In the genomic region with DNA sequence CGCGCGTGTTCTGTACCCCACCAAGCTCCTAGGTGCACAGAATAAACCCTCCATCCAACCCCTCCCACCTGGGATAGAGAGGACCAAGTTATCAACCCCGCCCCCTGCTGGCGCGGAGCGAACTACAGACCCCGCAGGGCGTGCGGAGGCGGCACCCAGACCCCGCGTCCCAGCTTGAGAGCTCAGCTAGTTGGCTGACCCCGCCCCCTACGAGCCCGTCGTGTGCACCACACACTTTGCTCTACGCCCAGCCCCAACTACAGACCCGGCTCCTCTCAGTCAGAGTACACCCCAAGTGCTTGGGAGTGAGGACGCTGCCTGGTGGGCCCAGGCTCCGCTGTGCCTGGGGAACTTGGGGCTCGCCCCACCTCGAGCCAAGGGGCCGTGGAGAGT, we compare ENCODE assay signal across 7 cellular contexts. TPM values are rescaled to one million over a fixed set of nuclear protein-coding genes. Genes with fewer than 3 reads are reported as not detected.
DNase-seq lines count a peak whose midpoint lies in the region; ATAC-seq and TF ChIP-seq lines count a peak whose summit lies in the region.

No MANE protein-coding gene starts in this region.

- no peaks in the 10 kb centered on the region for H3K4me1 ChIP-seq in HAP-1
- H3K4me1 ChIP-seq in cardiac muscle cell (ENCODE audit: low read depth): peaks cover 3% of the 10 kb centered on the region
- peaks cover 16 to 30% (median 27%) of the 10 kb centered on the region in 6 donors for H3K4me1 ChIP-seq in spleen

- H3K9me3 ChIP-seq in HAP-1 (no peaks in the 10 kb centered on the region), cardiac muscle cell (ENCODE audit: low read depth) (no peaks in the 10 kb centered on the region), spleen (no peaks in the 10 kb centered on the region)

- POLR2A ChIA-PET in activated CD4-positive, alpha-beta memory T cell treated with anti-CD3 and anti-CD28 coated beads, Interleukin-2, amount 10 ng/mL, durations not matched to agents 7 days and 5 days (lab: Charles Lee): no interaction called here

- 2 to 5% (median 4%) methylated on average over 12 to 24 of the region's 24 CpGs for WGBS in spleen, 5 donors

- H3K27me3 Mint-ChIP-seq in activated CD4-positive, alpha-beta memory T cell treated with anti-CD3 and anti-CD28 coated beads, Interleukin-2, amount 10 ng/mL, durations not matched to agents 7 days and 5 days: peaks cover 38% of the 10 kb centered on the region

- no peak for ATAC-seq in HG03175 (IDR thresholded peaks at IDR 0.05; ENCODE audit: unreplicated experiment)

- CTCF ChIA-PET in activated CD4-positive, alpha-beta memory T cell treated with anti-CD3 and anti-CD28 coated beads, Interleukin-2, amount 10 ng/mL, durations not matched to agents 7 days and 5 days (lab: Charles Lee): no interaction called here

- peak; percentile 24 for TF ChIP-seq CTCF in cardiac muscle cell (IDR thresholded peaks at IDR 0.05; ENCODE audit: low read depth, low read length)
- peak in 3 of 11 experiments; percentile 6 to 19 (median 12) for TF ChIP-seq CTCF in spleen (IDR thresholded peaks at IDR 0.05 in 8 of 11, conservative IDR thresholded peaks at IDR 0.05 in 3 of 11)

- H3K4me1 Mint-ChIP-seq in activated CD4-positive, alpha-beta memory T cell treated with anti-CD3 and anti-CD28 coated beads, Interleukin-2, amount 10 ng/mL, durations not matched to agents 7 days and 5 days: peaks cover 7% of the 10 kb centered on the region

- in situ Hi-C loops in HAP-1 (cut with MboI; ENCODE audit: low sequenced_read_pairs): loop anchor here (10.0 kb wide), 2 partner anchors 926 to 1036 kb away; no protein-coding TSS in a partner anchor

- peak; percentile 3 to 77 for DNase-seq in HAP-1 (ENCODE audit: low spot score in 2 of 2)
- peak; percentile 20 for DNase-seq in activated CD4-positive, alpha-beta memory T cell treated with anti-CD3 and anti-CD28 coated beads, Interleukin-2, amount 10 ng/mL, durations not matched to agents 7 days and 5 days
- DNase-seq in cardiac muscle cell (ENCODE audit: low read depth in 1 of 2, low spot score in 1 of 2): peak; percentile 4 to 85
- DNase-seq in spleen: peak; percentile 71
- no peak for DNase-seq in OCI-M1 (lab: John Stamatoyannopoulos, UW)
- DNase-seq in Ammon's horn (ENCODE audit: low spot score): no peak

- H3K4me3 Mint-ChIP-seq in activated CD4-positive, alpha-beta memory T cell treated with anti-CD3 and anti-CD28 coated beads, Interleukin-2, amount 10 ng/mL, durations not matched to agents 7 days and 5 days: no peak overlapping the region

- H3K36me3 Mint-ChIP-seq in activated CD4-positive, alpha-beta memory T cell treated with anti-CD3 and anti-CD28 coated beads, Interleukin-2, amount 10 ng/mL, durations not matched to agents 7 days and 5 days (ENCODE audit: low read depth): no peaks in the 10 kb centered on the region

- H3K27me3 ChIP-seq in HAP-1 (ENCODE audit: low read depth) (peaks cover 15% of the 10 kb centered on the region), cardiac muscle cell (peaks cover 50% of the 10 kb centered on the region), spleen (replicated peaks in 1 of 7) (peaks cover 8 to 82% (median 44%) of the 10 kb centered on the region in 7 donors)

- no peaks in the 10 kb centered on the region for H3K9me3 Mint-ChIP-seq in activated CD4-positive, alpha-beta memory T cell treated with anti-CD3 and anti-CD28 coated beads, Interleukin-2, amount 10 ng/mL, durations not matched to agents 7 days and 5 days

- H3K27ac Mint-ChIP-seq in activated CD4-positive, alpha-beta memory T cell treated with anti-CD3 and anti-CD28 coated beads, Interleukin-2, amount 10 ng/mL, durations not matched to agents 7 days and 5 days: no peak overlapping the region

- H3K36me3 ChIP-seq in HAP-1 (replicated peaks): no peaks in the 10 kb centered on the region
- H3K36me3 ChIP-seq in cardiac muscle cell: no peaks in the 10 kb centered on the region
- no peaks in the 10 kb centered on the region for H3K36me3 ChIP-seq in spleen

- intact Hi-C loops in spleen (cut with DNase I; ENCODE audit: low total_unique reads): loop anchor here (10.0 kb wide), 2 partner anchors 536 to 1046 kb away; no protein-coding TSS in a partner anchor

- H3K4me3 ChIP-seq in HAP-1 (no peak overlapping the region), cardiac muscle cell (peak overlapping the region; percentile 33), spleen (peak overlapping the region in 2 of 8 donors; percentile 22 to 64)

- no peak for TF ChIP-seq POLR2A in spleen (IDR thresholded peaks at IDR 0.05)

- H3K27ac ChIP-seq in cardiac muscle cell (no peak overlapping the region), spleen (no peak overlapping the region)

RNA-seq across cellular contexts. Expression of gene GRIN2A, which starts 1.5 kb away (rescaled TPM):
- not detected for total RNA-seq in activated CD4-positive, alpha-beta memory T cell treated with anti-CD3 and anti-CD28 coated beads, Interleukin-2, amount 10 ng/mL, durations not matched to agents 7 days and 5 days
- total RNA-seq in cardiac muscle cell (1.7 and 5.5 TPM in 2 replicates), spleen (under 1 TPM in 1 of 7 donors, not detected in 6; 0.10 TPM)
- polyA plus RNA-seq in cardiac muscle cell (0.42 and 1.9 TPM in 2 replicates), spleen (under 1 TPM in 2 of 3 donors, not detected in 1; under 0.01 to 0.03 TPM)

Comparison
In these comparisons a context has a peak if more than half of its experiments do, and no peak if none do; other contexts are left out.
1. DNase-seq: peak in HAP-1 (2 of 2), activated CD4-positive, alpha-beta memory T cell treated with anti-CD3 and anti-CD28 coated beads, Interleukin-2, amount 10 ng/mL, durations not matched to agents 7 days and 5 days (single experiment), cardiac muscle cell (2 of 2) and spleen (single experiment); none in OCI-M1 (single experiment) and Ammon's horn (single experiment).